Comparison of ENCODE assay signal across 8 cellular contexts in genomic region chr14:54881235-54881760, GRCh38. TPM values are rescaled to one million over a fixed set of nuclear protein-coding genes. Genes with fewer than 3 reads are reported as not detected.
A peak's percentile ranks its signal among the peaks of the same experiment; 100 is the strongest.
DNase-seq lines count a peak whose midpoint lies in the region; ATAC-seq and TF ChIP-seq lines count a peak whose summit lies in the region.

No MANE protein-coding gene starts in this region.

- TF ChIP-seq CTCF in IMR-90 (conservative IDR thresholded peaks at IDR 0.05; ENCODE audit: low read depth, low read length): no peak
- TF ChIP-seq CTCF in thyroid gland (IDR thresholded peaks at IDR 0.05): no peak

- H3K9ac ChIP-seq in IMR-90 (ENCODE audit: low read depth, low read length) (peak overlapping the region; percentile 55; the same call in 1 of the 2 replicates), adipocyte (ENCODE audit: low read length) (peak overlapping the region; percentile 72)

- H3K4me2 ChIP-seq in IMR-90 (ENCODE audit: low read depth, low read length): peak overlapping the region; percentile 85

- no peak for TF ChIP-seq POLR2A in IMR-90 (IDR thresholded peaks at IDR 0.05; ENCODE audit: low read depth, low read length)
- no peak for TF ChIP-seq POLR2A in thyroid gland (IDR thresholded peaks at IDR 0.05)

- H3K4me3 ChIP-seq in IMR-90 (ENCODE audit: insufficient read depth, low read depth, low read length): peak overlapping the region; percentile 48
- H3K4me3 ChIP-seq in adipocyte (ENCODE audit: low read length): peak overlapping the region; percentile 80
- peak overlapping the region in 2 of 3 donors; percentile 17 to 30 for H3K4me3 ChIP-seq in thyroid gland (replicated peaks in 1 of 3)

- TF ChIP-seq RAD21 in IMR-90 (IDR thresholded peaks at IDR 0.05; ENCODE audit: low read length): no peak

- peak overlapping the region; percentile 66 for H2AFZ ChIP-seq in IMR-90 (replicated peaks; ENCODE audit: low read length, poor library complexity)

- H3K4ac ChIP-seq in IMR-90 (ENCODE audit: low read depth, low read length): no peak overlapping the region

- H3K27me3 ChIP-seq in IMR-90 (ENCODE audit: control insufficient read depth, insufficient read depth, low read length) (no peaks in the 10 kb centered on the region; the same call in 1 of the 2 replicates), adipocyte (replicated peaks; ENCODE audit: control insufficient read depth, insufficient read depth, low read length) (no peaks in the 10 kb centered on the region), thyroid gland (no peaks in the 10 kb centered on the region)

- H3K9me3 ChIP-seq in IMR-90 (ENCODE audit: control insufficient read depth, insufficient read depth, low read length) (no peaks in the 10 kb centered on the region), adipocyte (ENCODE audit: control insufficient read depth, low read length) (no peaks in the 10 kb centered on the region), thyroid gland (no peaks in the 10 kb centered on the region)

- H3K36me3 ChIP-seq in IMR-90 (ENCODE audit: control insufficient read depth, insufficient read depth, low read length): no peaks in the 10 kb centered on the region
- no peaks in the 10 kb centered on the region for H3K36me3 ChIP-seq in adipocyte (ENCODE audit: control insufficient read depth, insufficient read depth, low read length, severe bottlenecking)
- H3K36me3 ChIP-seq in thyroid gland: no peaks in the 10 kb centered on the region

- H2AK9ac ChIP-seq in IMR-90 (replicated peaks; ENCODE audit: low read depth, low read length, poor library complexity): no peak overlapping the region

- no peak overlapping the region for H3K56ac ChIP-seq in IMR-90 (ENCODE audit: extremely low read depth, insufficient read depth, low read length)

- H4K5ac ChIP-seq in IMR-90 (ENCODE audit: low read depth, low read length): 0 out of 2 replicates have a peak overlapping the region, but pooled peaks have one; percentile 37

- CTCF ChIA-PET in IMR-90 (lab: Yijun Ruan, JAX): interaction anchor here (0.5 to 1.2 kb wide), 2 partner anchors 13 to 163 kb away, joined by 3 read pairs; no protein-coding TSS in a partner anchor

- H3K4me1 ChIP-seq in IMR-90 (ENCODE audit: control insufficient read depth, insufficient read depth, low read length) (no peaks in the 10 kb centered on the region), adipocyte (ENCODE audit: control insufficient read depth, insufficient read depth, low read length) (peaks cover 16% of the 10 kb centered on the region), thyroid gland (peaks cover 3 to 4% of the 10 kb centered on the region in 2 donors)

- no peaks in the 10 kb centered on the region for H4K20me1 ChIP-seq in IMR-90 (ENCODE audit: insufficient read depth, low read length)

- no peaks in the 10 kb centered on the region for H3K79me1 ChIP-seq in IMR-90 (ENCODE audit: low read depth in 1 of 2, low read length in 2 of 2)

- H2BK20ac ChIP-seq in IMR-90 (ENCODE audit: low read depth, low read length): no peak overlapping the region

- in situ Hi-C loops in IMR-90 (cut with MboI; ENCODE audit: low sequenced_read_pairs): no loop called here

- H2AK5ac ChIP-seq in IMR-90 (ENCODE audit: low read depth, low read length): no peak overlapping the region

- no peak overlapping the region for H2BK5ac ChIP-seq in IMR-90 (ENCODE audit: low read depth, low read length, poor library complexity, severe bottlenecking)

- H4K8ac ChIP-seq in IMR-90 (ENCODE audit: low read depth in 2 of 2, low read length in 2 of 2): peak overlapping the region in 1 of 2 experiments; percentile 1; a peak in 1 of 4 replicates

- ATAC-seq in GM19455 (IDR thresholded peaks at IDR 0.05; ENCODE audit: unreplicated experiment) (peak; percentile 59), IMR-90 (ENCODE audit: low read depth) (peak; percentile 86)

- intact Hi-C loops in IMR-90 (cut with micrococcal nuclease): no loop called here
- intact Hi-C loops in thyroid gland (cut with DNase I): no loop called here

- BruUV-seq in IMR-90 (replicated peaks; lab: Mats Ljungman, UMichigan): no TSS peak

- H3K14ac ChIP-seq in IMR-90 (replicated peaks; ENCODE audit: low read depth, low read length): no peak overlapping the region; the same call in 1 of the 2 replicates

- DNase-seq in DMS 273 treated with DMSO at 0.1 percent for 48 hours (lab: John Stamatoyannopoulos, UW): peak; percentile 64
- peak; percentile 46 for DNase-seq in IMR-90
- no peak for DNase-seq in adipocyte (ENCODE audit: low read depth)
- DNase-seq in kidney glomerular epithelial cell (lab: John Stamatoyannopoulos, UW): peak; percentile 69
- DNase-seq in thyroid gland: no peak
- DNase-seq in NCI-H1105 (lab: John Stamatoyannopoulos, UW): no peak
- DNase-seq in OCI-M2 (lab: John Stamatoyannopoulos, UW; ENCODE audit: unreplicated experiment): no peak

- WGBS in IMR-90 (ENCODE audit: extremely low coverage in 2 of 2, insufficient read length in 1 of 2), 2 experiments: 0% methylated on average over 1 of the region's 6 CpGs; no CpG with 5 or more reads in 1 of the 2 experiments
- WGBS in thyroid gland, 2 donors: 7 to 14% methylated on average over 6 of the region's 6 CpGs

- H2BK120ac ChIP-seq in IMR-90 (ENCODE audit: low read depth, low read length): no peak overlapping the region

- dilution Hi-C loops in IMR-90 (cut with HindIII; ENCODE audit: low sequenced_read_pairs, unreplicated experiment): no loop called here

- no peak overlapping the region; the same call in 2 of the 3 replicates for H2BK15ac ChIP-seq in IMR-90 (ENCODE audit: low read depth, low read length)

- POLR2A ChIA-PET in IMR-90 (lab: Charles Lee; ENCODE audit: unreplicated experiment): no interaction called here

- no peak overlapping the region for H4K91ac ChIP-seq in IMR-90 (ENCODE audit: insufficient read depth, low read depth, low read length)

- 0 out of 2 replicates have a peak overlapping the region, but pooled peaks have one; percentile 26 for H3K23ac ChIP-seq in IMR-90 (ENCODE audit: low read depth, low read length)

- H3K9me1 ChIP-seq in IMR-90 (ENCODE audit: insufficient read depth, low read length): no peaks in the 10 kb centered on the region

- H3K27ac ChIP-seq in IMR-90 (ENCODE audit: insufficient read depth, low read length) (peak overlapping the region; percentile 37; the same call in 1 of the 2 replicates), thyroid gland (peak overlapping the region; percentile 8 to 59 (median 36))

- H3K18ac ChIP-seq in IMR-90 (ENCODE audit: low read depth, low read length): peak overlapping the region; percentile 5; the same call in 1 of the 2 replicates

TF ChIP-seq in IMR-90, 13 proteins besides CTCF, POLR2A, EP300 and RAD21:
- TF ChIP-seq NFE2L2 (IDR thresholded peaks at IDR 0.05; ENCODE audit: low read depth, low read length) (no peak), RCOR1 (IDR thresholded peaks at IDR 0.05; ENCODE audit: insufficient replicate concordance, low read length) (no peak)

RNA-seq across cellular contexts. Expression of gene GCH1, which starts 21.3 kb away (rescaled TPM):
- 0.54 and 0.56 TPM in 2 replicates for total RNA-seq in IMR-90 (2012; rRNA removed)
- polyA plus RNA-seq in IMR-90 (2012; rRNA removed): 0.50 and 0.74 TPM in 2 replicates
- 0.24 and 0.49 TPM in 2 replicates for polyA plus RNA-seq in IMR-90 (2012; cell fraction: cytosol; rRNA removed)
- polyA plus RNA-seq in IMR-90 (2012; cell fraction: nucleus; rRNA removed; ENCODE audit: low replicate concordance): 0.18 and 0.71 TPM in 2 replicates
- total RNA-seq in thyroid gland: 1 to 10 TPM; 5.2 to 7.8 (median 7.4) TPM

Comparison
In these comparisons a context has a peak if more than half of its experiments do, and no peak if none do; other contexts are left out.
1. DNase-seq: peak in DMS 273 treated with DMSO at 0.1 percent for 48 hours (single experiment), IMR-90 (single experiment) and kidney glomerular epithelial cell (single experiment); none in adipocyte (single experiment), thyroid gland (0 of 2), NCI-H1105 (single experiment) and OCI-M2 (single experiment).
2. H3K4me3 ChIP-seq: peak in every context shown above with its lines; median percentile 80 in adipocyte; 48 in IMR-90; 24 in thyroid gland.